12 cellular contexts compared by ENCODE assay signal in the genomic region with DNA sequence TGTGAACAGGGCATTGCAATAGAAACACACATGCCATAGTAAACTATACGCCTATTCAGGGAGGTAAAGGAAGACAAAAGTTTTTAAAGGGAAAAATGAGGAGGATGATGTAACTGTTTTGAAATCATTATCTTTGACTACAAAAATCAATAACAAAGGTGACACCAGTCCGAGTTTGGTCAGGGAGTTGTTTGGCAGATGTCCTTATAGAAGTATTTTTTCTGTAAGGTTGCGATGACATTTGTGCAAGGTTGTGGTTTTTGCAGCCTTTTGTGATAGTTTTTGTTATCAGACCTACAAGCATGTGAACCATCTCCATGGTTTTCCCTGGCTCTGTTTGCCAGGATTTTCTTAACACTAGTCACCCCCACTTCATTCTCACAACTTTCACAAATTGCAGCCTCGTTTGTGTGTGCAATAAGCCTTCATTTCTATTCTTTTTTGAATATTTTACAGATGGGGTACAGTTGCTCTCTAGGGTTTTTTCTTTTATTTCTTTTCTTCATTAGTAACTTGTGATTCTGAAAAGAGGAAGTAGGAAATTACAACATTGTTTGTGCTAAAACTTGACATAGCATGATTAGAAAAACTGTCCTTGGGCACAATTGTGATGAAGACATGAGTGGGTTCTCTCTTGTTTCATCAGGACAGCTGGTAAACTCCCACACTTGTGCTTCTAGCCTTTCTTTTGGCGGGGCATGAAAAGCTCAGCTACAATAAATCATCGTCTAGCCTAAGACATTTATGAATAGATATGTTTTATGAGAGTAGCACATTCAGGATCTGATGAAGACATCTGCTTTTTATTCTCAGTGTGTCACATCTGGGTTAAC.
DNase-seq lines count a peak whose midpoint lies in the region; ATAC-seq and TF ChIP-seq lines count a peak whose summit lies in the region.
"Had no signal": no experiment of that assay in that cellular context is flagged by ENCODE, and none has a peak within 500 bp of the region (broad histone marks: within the 10 kb centered on the region; RNA-seq: fewer than 3 reads in every experiment).

No MANE protein-coding gene starts in this region.

- TF ChIP-seq CTCF in RWPE1 (conservative IDR thresholded peaks at IDR 0.05; ENCODE audit: low read depth) = no peak

- DNase-seq in NOMO-1 treated with DMSO at 0.1 percent for 48 hours (lab: John Stamatoyannopoulos, UW; ENCODE audit: unreplicated experiment) (peak; percentile 84), inferior parietal cortex (ENCODE audit: extremely low spot score) (peak; percentile 8), RWPE1 (ENCODE audit: low spot score) (no peak), HEK293T (ENCODE audit: extremely low spot score) (no peak)
- DNase-seq in activated CD8-positive, alpha-beta memory T cell treated with anti-CD3 and anti-CD28 coated beads for 24 hours = no peak
- DNase-seq: activated gamma-delta T cell, DMS53, NCI-H748 treated with DMSO at 0.1 percent for 48 hours had no signal

- H3K27ac ChIP-seq in RWPE1 = no peak overlapping the region
- H3K27ac ChIP-seq: parathyroid adenoma had no signal

- TF ChIP-seq POLR2A in GM18505 (IDR thresholded peaks at IDR 0.05; ENCODE audit: borderline replicate concordance, extremely low read depth, insufficient read depth, insufficient read length) = no peak

- CTCF ChIA-PET in RWPE1 (lab: Yijun Ruan, JAX) = no interaction called here
- CTCF ChIA-PET in HEK293T (lab: Yijun Ruan, JAX) = no interaction called here

- POLR2A ChIA-PET in RWPE1 (lab: Yijun Ruan, JAX; ENCODE audit: low non-redundant PET) (no interaction called here), HEK293T (lab: Yijun Ruan, JAX) (no interaction called here)

- ATAC-seq in GM18505 (IDR thresholded peaks at IDR 0.05; ENCODE audit: unreplicated experiment) (peak; percentile 82), HG02610 (IDR thresholded peaks at IDR 0.05; ENCODE audit: unreplicated experiment) (peak; percentile 65), HG02588 (IDR thresholded peaks at IDR 0.05; ENCODE audit: unreplicated experiment) (no peak)

TF ChIP-seq in HEK293T, 16 proteins besides CTCF, POLR2A, EP300 and RAD21:
- no peak for TF ChIP-seq HDGF (IDR thresholded peaks at IDR 0.05; ENCODE audit: borderline replicate concordance)

Comparison
In these comparisons a context has a peak if more than half of its experiments do, and no peak if none do; other contexts are left out.
1. DNase-seq: peak in NOMO-1 treated with DMSO at 0.1 percent for 48 hours (single experiment) and inferior parietal cortex (single experiment); none in RWPE1 (single experiment), activated CD8-positive, alpha-beta memory T cell treated with anti-CD3 and anti-CD28 coated beads for 24 hours (single experiment) and HEK293T (single experiment).